11 cellular contexts compared by ENCODE assay signal in genomic region chr19:2089727-2090053, GRCh38. TPM values are rescaled to one million over a fixed set of nuclear protein-coding genes. Genes with fewer than 3 reads are reported as not detected.
DNase-seq lines count a peak whose midpoint lies in the region; ATAC-seq and TF ChIP-seq lines count a peak whose summit lies in the region.
"Had no signal": no experiment of that assay in that cellular context is flagged by ENCODE, and none has a peak within 500 bp of the region (broad histone marks: within the 10 kb centered on the region; RNA-seq: fewer than 3 reads in every experiment).

No MANE protein-coding gene starts in this region.

- H3K36me3 ChIP-seq in lower lobe of right lung, result peaks cover 18% of the 10 kb centered on the region
- H3K36me3 ChIP-seq in upper lobe of left lung, result peaks cover 0 to 11% (median 0%) of the 10 kb centered on the region in 4 donors
- H3K36me3 ChIP-seq: cardiac muscle cell had no signal

- peak overlapping the region; percentile 66 for H3K4me3 Mint-ChIP-seq in activated naive CD4-positive, alpha-beta T cell treated with anti-CD3 and anti-CD28 coated beads, Interleukin-2, amount 10 ng/mL, durations not matched to agents 7 days and 5 days
- H3K4me3 Mint-ChIP-seq in WTC11, result no peak overlapping the region

- H3K27ac ChIP-seq in lower lobe of right lung, result peak overlapping the region; percentile 76
- peak overlapping the region; percentile 89 to 96 (median 92) for H3K27ac ChIP-seq in upper lobe of left lung
- H3K27ac ChIP-seq: C4-2B had no signal

- no peak for TF ChIP-seq CTCF in WTC11 (IDR thresholded peaks at IDR 0.05)
- TF ChIP-seq CTCF in lower lobe of right lung (IDR thresholded peaks at IDR 0.05), result no peak
- TF ChIP-seq CTCF in upper lobe of left lung (IDR thresholded peaks at IDR 0.05), result no peak
- TF ChIP-seq CTCF in lower leg skin (IDR thresholded peaks at IDR 0.05), result no peak

- peaks cover 76% of the 10 kb centered on the region for H3K4me1 Mint-ChIP-seq in activated naive CD4-positive, alpha-beta T cell treated with anti-CD3 and anti-CD28 coated beads, Interleukin-2, amount 10 ng/mL, durations not matched to agents 7 days and 5 days
- peaks cover 25% of the 10 kb centered on the region for H3K4me1 Mint-ChIP-seq in WTC11

- H3K4me1 ChIP-seq in lower lobe of right lung (peaks cover 91% of the 10 kb centered on the region), upper lobe of left lung (peaks cover 71 to 96% (median 85%) of the 10 kb centered on the region in 4 donors)

- TF ChIP-seq POLR2A in upper lobe of left lung (IDR thresholded peaks at IDR 0.05) (no peak), lower leg skin (IDR thresholded peaks at IDR 0.05) (no peak)

- DNase-seq in activated naive CD4-positive, alpha-beta T cell treated with anti-CD3 and anti-CD28 coated beads, Interleukin-2, amount 10 ng/mL, durations not matched to agents 7 days and 5 days, result no peak
- no peak for DNase-seq in activated naive CD4-positive, alpha-beta T cell treated with Interleukin-2 at 50 U/mL for 16 hours
- no peak for DNase-seq in WTC11 (ENCODE audit: low spot score)
- no peak for DNase-seq in lower lobe of right lung
- no peak for DNase-seq in upper lobe of left lung
- no peak for DNase-seq in stimulated activated CD4-positive, alpha-beta T cell treated with anti-CD3 and anti-CD28 coated beads, Interleukin-4, amount 100 ng/mL, for 1 hour
- DNase-seq in GOT3 (lab: John Stamatoyannopoulos, UW), result no peak
- no peak for DNase-seq in lower leg skin (ENCODE audit: low spot score in 2 of 2)
- DNase-seq: NCI-H1092 had no signal

- H3K27me3 ChIP-seq in lower lobe of right lung (ENCODE audit: low read depth) (no peaks in the 10 kb centered on the region), upper lobe of left lung (no peaks in the 10 kb centered on the region)
- H3K27me3 ChIP-seq: cardiac muscle cell had no signal

- peaks cover 62% of the 10 kb centered on the region for H3K36me3 Mint-ChIP-seq in activated naive CD4-positive, alpha-beta T cell treated with anti-CD3 and anti-CD28 coated beads, Interleukin-2, amount 10 ng/mL, durations not matched to agents 7 days and 5 days
- no peaks in the 10 kb centered on the region for H3K36me3 Mint-ChIP-seq in WTC11

- 53% methylated on average over 2 of the region's 2 CpGs; no CpG with 5 or more reads in 1 of the 2 donors for WGBS in upper lobe of left lung, 2 donors
- WGBS in lower leg skin, 2 donors, result 21 to 53% methylated on average over 2 of the region's 2 CpGs

- ATAC-seq in WTC11 (no peak), lower lobe of right lung (no peak), upper lobe of left lung (ENCODE audit: low FRiP score in 2 of 2) (no peak)

- intact Hi-C loops in lower lobe of right lung (cut with DNase I) (no loop called here), lower leg skin (cut with DNase I; ENCODE audit: low total_unique reads) (no loop called here)

- TF ChIP-seq EP300 in upper lobe of left lung (IDR thresholded peaks at IDR 0.05), result no peak

- H3K27ac Mint-ChIP-seq in activated naive CD4-positive, alpha-beta T cell treated with anti-CD3 and anti-CD28 coated beads, Interleukin-2, amount 10 ng/mL, durations not matched to agents 7 days and 5 days, result peak overlapping the region; percentile 90
- peak overlapping the region; percentile 92 for H3K27ac Mint-ChIP-seq in WTC11

- H3K9me3 ChIP-seq in lower lobe of right lung (no peaks in the 10 kb centered on the region), upper lobe of left lung (no peaks in the 10 kb centered on the region)

- POLR2A ChIA-PET in WTC11 (lab: Charles Lee), result no interaction called here

- H3K4me3 ChIP-seq in lower lobe of right lung (peak overlapping the region; percentile 19), upper lobe of left lung (peak overlapping the region in 1 of 4 donors; percentile 19), lower leg skin (ENCODE audit: low read depth, poor library complexity, severe bottlenecking) (no peak overlapping the region)
- H3K4me3 ChIP-seq: cardiac muscle cell had no signal

- CTCF ChIA-PET in activated naive CD4-positive, alpha-beta T cell treated with anti-CD3 and anti-CD28 coated beads, Interleukin-2, amount 10 ng/mL, durations not matched to agents 7 days and 5 days (lab: Charles Lee), result no interaction called here
- CTCF ChIA-PET in WTC11 (lab: Charles Lee), result no interaction called here

- H3K27me3 Mint-ChIP-seq in activated naive CD4-positive, alpha-beta T cell treated with anti-CD3 and anti-CD28 coated beads, Interleukin-2, amount 10 ng/mL, durations not matched to agents 7 days and 5 days, result peaks cover 6% of the 10 kb centered on the region
- no peaks in the 10 kb centered on the region for H3K27me3 Mint-ChIP-seq in WTC11 (ENCODE audit: low read depth)

- H3K9me3 Mint-ChIP-seq in activated naive CD4-positive, alpha-beta T cell treated with anti-CD3 and anti-CD28 coated beads, Interleukin-2, amount 10 ng/mL, durations not matched to agents 7 days and 5 days, result no peaks in the 10 kb centered on the region
- H3K9me3 Mint-ChIP-seq in WTC11, result no peaks in the 10 kb centered on the region

TF ChIP-seq in WTC11, 78 proteins besides CTCF, POLR2A, EP300 and RAD21 (continues in another document):
- no peak for TF ChIP-seq MYBL2 (CRISPR knock-in tag; IDR thresholded peaks at IDR 0.05)
- TF ChIP-seq EMX1 (CRISPR knock-in tag; IDR thresholded peaks at IDR 0.05), result no peak
- TF ChIP-seq SMAD3 (CRISPR knock-in tag; IDR thresholded peaks at IDR 0.05; ENCODE audit: borderline replicate concordance), result no peak
- TF ChIP-seq ATF1 (CRISPR knock-in tag; IDR thresholded peaks at IDR 0.05), result no peak
- TF ChIP-seq, protein P1, sequence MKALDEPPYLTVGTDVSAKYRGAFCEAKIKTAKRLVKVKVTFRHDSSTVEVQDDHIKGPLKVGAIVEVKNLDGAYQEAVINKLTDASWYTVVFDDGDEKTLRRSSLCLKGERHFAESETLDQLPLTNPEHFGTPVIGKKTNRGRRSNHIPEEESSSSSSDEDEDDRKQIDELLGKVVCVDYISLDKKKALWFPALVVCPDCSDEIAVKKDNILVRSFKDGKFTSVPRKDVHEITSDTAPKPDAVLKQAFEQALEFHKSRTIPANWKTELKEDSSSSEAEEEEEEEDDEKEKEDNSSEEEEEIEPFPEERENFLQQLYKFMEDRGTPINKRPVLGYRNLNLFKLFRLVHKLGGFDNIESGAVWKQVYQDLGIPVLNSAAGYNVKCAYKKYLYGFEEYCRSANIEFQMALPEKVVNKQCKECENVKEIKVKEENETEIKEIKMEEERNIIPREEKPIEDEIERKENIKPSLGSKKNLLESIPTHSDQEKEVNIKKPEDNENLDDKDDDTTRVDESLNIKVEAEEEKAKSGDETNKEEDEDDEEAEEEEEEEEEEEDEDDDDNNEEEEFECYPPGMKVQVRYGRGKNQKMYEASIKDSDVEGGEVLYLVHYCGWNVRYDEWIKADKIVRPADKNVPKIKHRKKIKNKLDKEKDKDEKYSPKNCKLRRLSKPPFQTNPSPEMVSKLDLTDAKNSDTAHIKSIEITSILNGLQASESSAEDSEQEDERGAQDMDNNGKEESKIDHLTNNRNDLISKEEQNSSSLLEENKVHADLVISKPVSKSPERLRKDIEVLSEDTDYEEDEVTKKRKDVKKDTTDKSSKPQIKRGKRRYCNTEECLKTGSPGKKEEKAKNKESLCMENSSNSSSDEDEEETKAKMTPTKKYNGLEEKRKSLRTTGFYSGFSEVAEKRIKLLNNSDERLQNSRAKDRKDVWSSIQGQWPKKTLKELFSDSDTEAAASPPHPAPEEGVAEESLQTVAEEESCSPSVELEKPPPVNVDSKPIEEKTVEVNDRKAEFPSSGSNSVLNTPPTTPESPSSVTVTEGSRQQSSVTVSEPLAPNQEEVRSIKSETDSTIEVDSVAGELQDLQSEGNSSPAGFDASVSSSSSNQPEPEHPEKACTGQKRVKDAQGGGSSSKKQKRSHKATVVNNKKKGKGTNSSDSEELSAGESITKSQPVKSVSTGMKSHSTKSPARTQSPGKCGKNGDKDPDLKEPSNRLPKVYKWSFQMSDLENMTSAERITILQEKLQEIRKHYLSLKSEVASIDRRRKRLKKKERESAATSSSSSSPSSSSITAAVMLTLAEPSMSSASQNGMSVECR (CRISPR knock-in tag; IDR thresholded peaks at IDR 0.05; ENCODE audit: borderline replicate concordance), result no peak
- TF ChIP-seq FOXP1 (CRISPR knock-in tag; IDR thresholded peaks at IDR 0.05; ENCODE audit: borderline replicate concordance), result no peak
- TF ChIP-seq ZNF423 (CRISPR knock-in tag; IDR thresholded peaks at IDR 0.05), result no peak
- TF ChIP-seq ZNF425 (CRISPR knock-in tag; conservative IDR thresholded peaks at IDR 0.05), result no peak
- TF ChIP-seq HMGA2 (CRISPR knock-in tag; IDR thresholded peaks at IDR 0.05), result no peak
- no peak for TF ChIP-seq ATF3 (CRISPR knock-in tag; conservative IDR thresholded peaks at IDR 0.05)

RNA-seq across cellular contexts. Expression of gene MOB3A, which starts 6.4 kb away (rescaled TPM):
- 8.1 to 9.8 TPM (median 9.6 TPM) in 3 replicates for total RNA-seq in WTC11 (2021)
- 69.2 TPM for total RNA-seq in lower lobe of right lung
- 100 to 1,000 TPM in 1 of 6 donors, 10 to 100 TPM in 5; 35.4 to 107 (median 60.7) TPM for total RNA-seq in upper lobe of left lung
- 10 to 100 TPM; 26.4 to 46.0 (median 34.5) TPM for total RNA-seq in lower leg skin

RNA-seq across cellular contexts. Expression of gene IZUMO4, which starts 7.0 kb away (rescaled TPM):
- total RNA-seq in WTC11 (2021) (0.73 to 1.9 TPM (median 1.8 TPM) in 3 replicates), lower lobe of right lung (7.4 TPM), upper lobe of left lung (10 to 100 TPM in 2 of 6 donors, 1 to 10 TPM in 3, under 1 TPM in 1; 0.59 to 61.8 (median 6.4) TPM), lower leg skin (1 to 10 TPM in 3 of 4 donors, under 1 TPM in 1; 0.25 to 8.8 (median 4.3) TPM)

RNA-seq across cellular contexts. Expression of gene MKNK2, which starts 38.6 kb away (rescaled TPM):
- total RNA-seq in WTC11 (2021) (150 to 165 TPM (median 163 TPM) in 3 replicates), lower lobe of right lung (268 TPM), upper lobe of left lung (100 to 1,000 TPM; 200 to 397 (median 264) TPM), lower leg skin (100 to 1,000 TPM; 224 to 367 (median 251) TPM)
